In the genomic region with DNA sequence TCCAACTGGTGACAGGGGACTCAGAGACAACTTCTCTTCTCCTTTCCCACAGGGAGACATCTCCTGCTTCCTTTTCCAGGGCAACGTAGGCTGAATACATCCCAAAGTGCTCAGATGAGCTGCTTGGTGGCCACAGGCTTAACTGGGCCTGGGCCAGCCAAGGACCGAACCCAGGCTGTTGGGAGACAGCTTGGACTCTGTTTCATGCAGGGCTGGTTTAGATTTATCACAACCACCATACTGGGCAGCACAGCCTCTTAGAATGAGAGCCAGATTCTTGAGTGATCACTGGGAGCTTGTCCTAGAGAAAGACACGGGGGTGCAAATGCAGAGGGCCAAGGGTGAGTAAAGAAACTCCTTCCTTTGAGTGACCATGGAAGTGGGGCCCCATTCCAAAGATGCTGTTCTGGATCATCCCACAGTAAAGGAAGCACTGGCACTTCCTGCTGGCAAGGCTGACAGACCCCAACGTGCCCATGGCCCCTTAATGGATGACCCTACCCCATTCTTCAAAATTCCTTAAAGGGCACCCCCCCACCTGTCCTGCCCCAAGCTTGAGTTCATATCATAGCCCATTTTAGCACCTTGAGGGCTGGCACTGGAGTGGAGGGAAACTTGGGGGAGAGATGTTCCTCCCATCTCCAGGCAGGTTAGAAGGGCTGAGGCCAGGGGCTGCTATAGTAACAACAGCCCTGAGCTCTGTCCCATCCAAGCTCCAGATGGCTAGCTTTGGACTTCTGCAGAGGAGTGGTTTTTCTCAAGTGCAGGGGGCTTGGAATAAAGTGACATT, we compare ENCODE assay signal across 19 cellular contexts.
"Had no signal": no experiment of that assay in that cellular context is flagged by ENCODE, and none has a peak within 500 bp of the region (broad histone marks: within the 10 kb centered on the region; RNA-seq: fewer than 3 reads in every experiment).

No MANE protein-coding gene starts in this region.

- ATAC-seq: activated CD8-positive, alpha-beta T cell treated with anti-CD3 and anti-CD28 coated beads, Interleukin-2, amount 10 ng/mL, durations not matched to agents 7 days and 5 days; body of pancreas; mucosa of descending colon; sciatic nerve; stimulated activated naive B cell treated with anti-CD40 and anti-IgM and Interleukin-4, amounts not matched to agents 10 μg/mL and 1 μg/mL and 100 μg/mL, for 72 hours had no signal

- H3K27ac ChIP-seq: body of pancreas, parathyroid adenoma, testis had no signal

- H3K4me1 ChIP-seq: body of pancreas, parathyroid adenoma, testis had no signal

- H3K27me3 ChIP-seq: body of pancreas, testis had no signal

- DNase-seq: activated CD4-positive, alpha-beta T cell treated with anti-CD3 and anti-CD28 coated beads, Interleukin-2, amount 10 ng/mL, durations not matched to agents 24 days and 14 days; activated CD8-positive, alpha-beta T cell treated with anti-CD3 and anti-CD28 coated beads, Interleukin-2, amount 10 ng/mL, durations not matched to agents 7 days and 5 days; anterior cingulate cortex; body of pancreas; dermis blood vessel endothelial cell; effector memory CD4-positive, alpha-beta T cell; glutamatergic neuron; hippocampal formation; mesenchymal stem cell; mucosa of descending colon; nephron progenitor cell; small intestine; stimulated activated CD4-positive, alpha-beta T cell treated with anti-CD3 and anti-CD28 coated beads, Interleukin-15, amount 100 ng/mL, for 24 hours; stimulated activated naive B cell treated with anti-CD40 and anti-IgM and Interleukin-4, amounts not matched to agents 10 μg/mL and 1 μg/mL and 100 μg/mL, for 72 hours; T1000; testis; trophoblast cell had no signal

- H3K4me3 ChIP-seq: body of pancreas, mucosa of descending colon, testis had no signal

- H3K9me3 ChIP-seq: body of pancreas, mucosa of descending colon, testis had no signal
